In the genomic region with DNA sequence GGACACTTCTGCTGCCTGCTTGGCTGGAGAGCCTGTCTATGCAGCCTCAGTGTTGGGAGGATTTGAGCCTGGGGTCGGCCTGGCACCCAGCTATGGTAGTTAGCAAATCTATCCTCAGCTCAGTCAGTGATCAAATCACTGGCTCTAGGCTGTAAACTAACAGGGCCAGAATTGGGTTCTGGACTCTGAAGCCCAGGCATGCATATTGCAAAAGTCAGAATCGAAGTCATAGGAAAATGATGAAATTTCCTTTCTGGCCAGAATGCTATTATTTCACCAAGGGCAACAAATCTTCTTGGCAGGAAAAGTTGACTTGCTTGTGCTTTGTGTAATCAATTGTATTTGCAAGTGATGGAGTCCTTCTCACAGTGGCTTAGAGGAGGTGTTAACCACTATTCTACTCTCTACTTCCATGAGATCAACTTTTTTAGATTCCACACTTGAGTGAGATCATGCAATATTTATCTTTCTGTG, we compare ENCODE assay signal across 1 cellular context.
TF ChIP-seq lines count a peak whose summit lies in the region.

No MANE protein-coding gene starts in this region.

TF ChIP-seq in GM23338, 12 proteins besides CTCF, POLR2A, EP300 and RAD21 (continued from another document):
- TF ChIP-seq POLR2AphosphoS5 (IDR thresholded peaks at IDR 0.05; ENCODE audit: low read depth) (no peak), CREB1 (CRISPR knock-in tag; IDR thresholded peaks at IDR 0.05; ENCODE audit: low read depth) (no peak)
- TF ChIP-seq, protein P1, sequence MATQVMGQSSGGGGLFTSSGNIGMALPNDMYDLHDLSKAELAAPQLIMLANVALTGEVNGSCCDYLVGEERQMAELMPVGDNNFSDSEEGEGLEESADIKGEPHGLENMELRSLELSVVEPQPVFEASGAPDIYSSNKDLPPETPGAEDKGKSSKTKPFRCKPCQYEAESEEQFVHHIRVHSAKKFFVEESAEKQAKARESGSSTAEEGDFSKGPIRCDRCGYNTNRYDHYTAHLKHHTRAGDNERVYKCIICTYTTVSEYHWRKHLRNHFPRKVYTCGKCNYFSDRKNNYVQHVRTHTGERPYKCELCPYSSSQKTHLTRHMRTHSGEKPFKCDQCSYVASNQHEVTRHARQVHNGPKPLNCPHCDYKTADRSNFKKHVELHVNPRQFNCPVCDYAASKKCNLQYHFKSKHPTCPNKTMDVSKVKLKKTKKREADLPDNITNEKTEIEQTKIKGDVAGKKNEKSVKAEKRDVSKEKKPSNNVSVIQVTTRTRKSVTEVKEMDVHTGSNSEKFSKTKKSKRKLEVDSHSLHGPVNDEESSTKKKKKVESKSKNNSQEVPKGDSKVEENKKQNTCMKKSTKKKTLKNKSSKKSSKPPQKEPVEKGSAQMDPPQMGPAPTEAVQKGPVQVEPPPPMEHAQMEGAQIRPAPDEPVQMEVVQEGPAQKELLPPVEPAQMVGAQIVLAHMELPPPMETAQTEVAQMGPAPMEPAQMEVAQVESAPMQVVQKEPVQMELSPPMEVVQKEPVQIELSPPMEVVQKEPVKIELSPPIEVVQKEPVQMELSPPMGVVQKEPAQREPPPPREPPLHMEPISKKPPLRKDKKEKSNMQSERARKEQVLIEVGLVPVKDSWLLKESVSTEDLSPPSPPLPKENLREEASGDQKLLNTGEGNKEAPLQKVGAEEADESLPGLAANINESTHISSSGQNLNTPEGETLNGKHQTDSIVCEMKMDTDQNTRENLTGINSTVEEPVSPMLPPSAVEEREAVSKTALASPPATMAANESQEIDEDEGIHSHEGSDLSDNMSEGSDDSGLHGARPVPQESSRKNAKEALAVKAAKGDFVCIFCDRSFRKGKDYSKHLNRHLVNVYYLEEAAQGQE (IDR thresholded peaks at IDR 0.05; ENCODE audit: unreplicated experiment): no peak
